Comparison of ENCODE assay signal across 1 cellular context in genomic region chr17:50147841-50148225, GRCh38.
TF ChIP-seq lines count a peak whose summit lies in the region.

No MANE protein-coding gene starts in this region.

TF ChIP-seq in GM12878, 131 proteins besides CTCF, POLR2A, EP300 and RAD21:
- TF ChIP-seq TAF1 (IDR thresholded peaks at IDR 0.05; ENCODE audit: borderline replicate concordance, low read depth, low read length) = 0 out of 2 replicates have a peak, but pooled peaks have one; percentile 51
- no peak for TF ChIP-seq RELA (IDR thresholded peaks at IDR 0.05; ENCODE audit: borderline replicate concordance, partially characterized antibody)
